13 cellular contexts compared by ENCODE assay signal in genomic region chr9:130447193-130447816, GRCh38. TPM values are rescaled to one million over a fixed set of nuclear protein-coding genes. Genes with fewer than 3 reads are reported as not detected.
A peak's percentile ranks its signal among the peaks of the same experiment; 100 is the strongest.
DNase-seq lines count a peak whose midpoint lies in the region; ATAC-seq, FAIRE-seq and TF ChIP-seq lines count a peak whose summit lies in the region.
"Had no signal": no experiment of that assay in that cellular context is flagged by ENCODE, and none has a peak within 500 bp of the region (broad histone marks: within the 10 kb centered on the region; RNA-seq: fewer than 3 reads in every experiment).

No MANE protein-coding gene starts in this region.

- no peak for DNase-seq in activated T-cell treated with anti-CD3 and anti-CD28 coated beads, Interleukin-2, amount 50 U/mL, for 72 hours
- no peak for DNase-seq in activated T-cell treated with anti-CD3 and anti-CD28 coated beads, Interleukin-2, amount 50 U/mL, for 48 hours
- DNase-seq in RWPE1 (ENCODE audit: low spot score), result no peak
- DNase-seq in kidney, result no peak
- DNase-seq in upper lobe of left lung, result peak in 1 of 2 donors; percentile 42
- no peak for DNase-seq in KG1 (lab: John Stamatoyannopoulos, UW)
- no peak for DNase-seq in H54 (ENCODE audit: insufficient read length, low spot score)
- DNase-seq in NCI-H1048 (lab: John Stamatoyannopoulos, UW), result no peak
- DNase-seq: activated CD4-positive, CD25-positive, alpha-beta regulatory T cell treated with anti-CD3 and anti-CD28 coated beads, Interleukin-2, amount 50 U/mL, for 72 hours; effector CD8-positive, alpha-beta T cell; Karpas-422 had no signal

- WGBS in upper lobe of left lung, 2 donors, result 79 to 85% methylated on average over 9 to 10 of the region's 12 CpGs

- no peaks in the 10 kb centered on the region for H3K36me3 ChIP-seq in kidney (ENCODE audit: control insufficient read depth in 1 of 2, insufficient read depth in 2 of 2, low read length in 2 of 2)
- H3K36me3 ChIP-seq in upper lobe of left lung, result no peaks in the 10 kb centered on the region

- H3K4me1 ChIP-seq in kidney (ENCODE audit: control insufficient read depth in 1 of 2, insufficient read depth in 1 of 2, low read depth in 1 of 2, low read length in 2 of 2) (peaks cover 30 to 50% of the 10 kb centered on the region in 2 donors), upper lobe of left lung (peaks cover 62 to 67% (median 64%) of the 10 kb centered on the region in 4 donors)

- TF ChIP-seq EP300 in upper lobe of left lung (IDR thresholded peaks at IDR 0.05), result no peak

- H3K9me3 Mint-ChIP-seq in activated T-cell treated with anti-CD3 and anti-CD28 coated beads, Interleukin-2, amount 50 U/mL, for 72 hours, result no peaks in the 10 kb centered on the region
- H3K9me3 Mint-ChIP-seq: activated naive CD4-positive, alpha-beta T cell treated with anti-CD3 and anti-CD28 coated beads, Interleukin-2, amount 50 U/mL, for 24 hours had no signal

- no peak for TF ChIP-seq POLR2A in upper lobe of left lung (IDR thresholded peaks at IDR 0.05)
- no peak for TF ChIP-seq POLR2A in H54 (IDR thresholded peaks at IDR 0.05; ENCODE audit: low read depth, low read length)

- H3K27ac Mint-ChIP-seq in activated T-cell treated with anti-CD3 and anti-CD28 coated beads, Interleukin-2, amount 50 U/mL, for 72 hours, result no peak overlapping the region
- H3K27ac Mint-ChIP-seq: activated naive CD4-positive, alpha-beta T cell treated with anti-CD3 and anti-CD28 coated beads, Interleukin-2, amount 50 U/mL, for 24 hours had no signal

- H3K4me3 ChIP-seq in kidney (ENCODE audit: low read length in 2 of 2), result peak overlapping the region; percentile 74 to 84
- peak overlapping the region in 1 of 4 donors; percentile 10 for H3K4me3 ChIP-seq in upper lobe of left lung

- intact Hi-C loops in kidney (cut with DNase I), result no loop called here

- POLR2A ChIA-PET in RWPE1 (lab: Yijun Ruan, JAX; ENCODE audit: low non-redundant PET), result interaction anchor here (0.6 kb wide), 1 partner anchor 379 kb away, joined by 4 read pairs; no protein-coding TSS in a partner anchor

- FAIRE-seq in kidney (lab: Jason Lieb, UNC), result no peak
- FAIRE-seq in H54 (lab: Jason Lieb, UNC), result no peak

- peaks cover 2 to 3% of the 10 kb centered on the region in 2 donors for H3K36me3 Mint-ChIP-seq in activated T-cell treated with anti-CD3 and anti-CD28 coated beads, Interleukin-2, amount 50 U/mL, for 72 hours (ENCODE audit: insufficient read depth in 2 of 2)
- H3K36me3 Mint-ChIP-seq: activated naive CD4-positive, alpha-beta T cell treated with anti-CD3 and anti-CD28 coated beads, Interleukin-2, amount 50 U/mL, for 24 hours had no signal

- H3K9ac ChIP-seq in kidney (ENCODE audit: low read length in 2 of 2), result peak overlapping the region in 1 of 2 donors; percentile 89

- ATAC-seq in activated T-cell treated with anti-CD3 and anti-CD28 coated beads, Interleukin-2, amount 50 U/mL, for 72 hours (replicated peaks in 1 of 2), result no peak
- no peak for ATAC-seq in upper lobe of left lung (ENCODE audit: low FRiP score in 2 of 2)
- ATAC-seq: PC-3 had no signal

- peak overlapping the region; percentile 61 to 79 for H3K4me3 Mint-ChIP-seq in activated T-cell treated with anti-CD3 and anti-CD28 coated beads, Interleukin-2, amount 50 U/mL, for 72 hours
- H3K4me3 Mint-ChIP-seq: activated naive CD4-positive, alpha-beta T cell treated with anti-CD3 and anti-CD28 coated beads, Interleukin-2, amount 50 U/mL, for 24 hours had no signal

- CTCF ChIA-PET in RWPE1 (lab: Yijun Ruan, JAX), result interaction anchor here (0.5 to 2.1 kb wide), 4 partner anchors 13 to 221 kb away, joined by 3 to 9 read pairs (median 4); no protein-coding TSS in a partner anchor

- H3K9me3 ChIP-seq in kidney (ENCODE audit: control insufficient read depth in 1 of 2, low read length in 2 of 2) (no peaks in the 10 kb centered on the region), upper lobe of left lung (no peaks in the 10 kb centered on the region)

- peak overlapping the region; percentile 99 for H3K27ac ChIP-seq in RWPE1
- H3K27ac ChIP-seq in kidney (ENCODE audit: low read depth in 2 of 2, low read length in 2 of 2), result peak overlapping the region; percentile 59 to 77
- peak overlapping the region in 3 of 4 donors; percentile 75 to 86 (median 85) for H3K27ac ChIP-seq in upper lobe of left lung

- peaks cover 35% of the 10 kb centered on the region for H3K4me1 Mint-ChIP-seq in activated T-cell treated with anti-CD3 and anti-CD28 coated beads, Interleukin-2, amount 50 U/mL, for 72 hours (ENCODE audit: low read depth)

- H3K27me3 Mint-ChIP-seq in activated T-cell treated with anti-CD3 and anti-CD28 coated beads, Interleukin-2, amount 50 U/mL, for 72 hours (ENCODE audit: low read depth), result peaks cover 25% of the 10 kb centered on the region

- no peak for TF ChIP-seq CTCF in RWPE1 (conservative IDR thresholded peaks at IDR 0.05; ENCODE audit: low read depth)
- no peak for TF ChIP-seq CTCF in kidney (IDR thresholded peaks at IDR 0.05; ENCODE audit: borderline replicate concordance, extremely low read depth, insufficient read depth)
- TF ChIP-seq CTCF in upper lobe of left lung (IDR thresholded peaks at IDR 0.05), result no peak

- no peaks in the 10 kb centered on the region for H3K27me3 ChIP-seq in upper lobe of left lung

RNA-seq across cellular contexts. Expression of gene ASS1, which starts 2.5 kb away (rescaled TPM):
- 10 to 100 TPM; 58.0 to 58.4 TPM for total RNA-seq in activated T-cell treated with anti-CD3 and anti-CD28 coated beads, Interleukin-2, amount 50 U/mL, for 72 hours
- total RNA-seq in kidney, result 124 TPM
- 1,185 TPM for polyA plus RNA-seq in kidney (ENCODE audit: insufficient read depth, low read depth, low replicate concordance)
- 100 to 1,000 TPM in 1 of 6 donors, 10 to 100 TPM in 5; 31.4 to 104 (median 66.3) TPM for total RNA-seq in upper lobe of left lung
